In genomic region chr11:65027213-65028067, GRCh38 we compare ENCODE assay signal across 8 cellular contexts. TPM values are rescaled to one million over a fixed set of nuclear protein-coding genes. Genes with fewer than 3 reads are reported as not detected.
DNase-seq lines count a peak whose midpoint lies in the region; ATAC-seq, FAIRE-seq and TF ChIP-seq lines count a peak whose summit lies in the region.

A gene with protein sequence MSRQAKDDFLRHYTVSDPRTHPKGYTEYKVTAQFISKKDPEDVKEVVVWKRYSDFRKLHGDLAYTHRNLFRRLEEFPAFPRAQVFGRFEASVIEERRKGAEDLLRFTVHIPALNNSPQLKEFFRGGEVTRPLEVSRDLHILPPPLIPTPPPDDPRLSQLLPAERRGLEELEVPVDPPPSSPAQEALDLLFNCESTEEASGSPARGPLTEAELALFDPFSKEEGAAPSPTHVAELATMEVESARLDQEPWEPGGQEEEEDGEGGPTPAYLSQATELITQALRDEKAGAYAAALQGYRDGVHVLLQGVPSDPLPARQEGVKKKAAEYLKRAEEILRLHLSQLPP (plus strand): TSS chr11:65027439. CDS start chr11:65027538, 99 bp downstream.

- intact Hi-C loops in Caco-2 (cut with micrococcal nuclease; ENCODE audit: unreplicated experiment): loop anchor here (1.0 to 5.0 kb wide), 3 partner anchors 13 to 55 kb away; partner anchors contain the start of genes ARL2, CDCA5 and ZFPL1

- H2BK15ac ChIP-seq in H1 (ENCODE audit: low read length) (0 out of 2 replicates have a peak within 1 kb of the TSS, but pooled peaks have one; percentile 24), mesendoderm (replicated peaks; ENCODE audit: low read depth) (no peak within 1 kb of the TSS)

- no peaks in the 10 kb centered on the region for H3K36me3 Mint-ChIP-seq in Caco-2 (ENCODE audit: insufficient read depth, unreplicated experiment)

- H3K9me3 Mint-ChIP-seq in Caco-2 (ENCODE audit: unreplicated experiment): no peaks in the 10 kb centered on the region

- peak within 1 kb of the TSS; percentile 99 for H3K18ac ChIP-seq in H1 (ENCODE audit: extremely low read depth, low read length)
- peak within 1 kb of the TSS; percentile 82 for H3K18ac ChIP-seq in mesendoderm (ENCODE audit: low read length)

- H2BK120ac ChIP-seq in H1 (replicated peaks; ENCODE audit: low read depth, low read length) (no peak within 1 kb of the TSS), mesendoderm (ENCODE audit: low read depth, low read length) (no peak within 1 kb of the TSS)

- H4K5ac ChIP-seq in H1 (ENCODE audit: insufficient read length, low read depth, low read length): peak within 1 kb of the TSS; percentile 99
- H4K5ac ChIP-seq in mesendoderm (ENCODE audit: low read length): no peak within 1 kb of the TSS

- H2AFZ ChIP-seq in H1 (ENCODE audit: low read length): peak within 1 kb of the TSS; percentile 97

- peak; percentile 95 to 96 for DNase-seq in Caco-2
- DNase-seq in HT1080 (ENCODE audit: low read depth): peak; percentile 92
- DNase-seq in NOMO-1 (lab: John Stamatoyannopoulos, UW; ENCODE audit: unreplicated experiment in 2 of 2): peak; percentile 98
- peak; percentile 81 to 86 for DNase-seq in activated CD8-positive, alpha-beta memory T cell treated with anti-CD3 and anti-CD28 coated beads for 4 hours (ENCODE audit: low read depth in 2 of 2)
- DNase-seq in H1 (ENCODE audit: low read depth in 1 of 2, low spot score in 2 of 2): peak; percentile 68 to 95
- peak; percentile 98 for DNase-seq in mesendoderm
- DNase-seq in stimulated activated CD8-positive, alpha-beta memory T cell treated with anti-CD3 and anti-CD28 coated beads, Interleukin-15, amount 100 ng/mL, for 1 hour (ENCODE audit: low read depth): peak; percentile 79

- peak within 1 kb of the TSS; percentile 91 for H4K91ac ChIP-seq in H1 (replicated peaks; ENCODE audit: insufficient read length, low read length)

- CTCF ChIA-PET in Caco-2 (lab: Charles Lee) (interaction anchor here (0.6 to 1.9 kb wide), 5 partner anchors 13 to 39 kb away, joined by 3 to 12 read pairs (median 4); partner anchors contain the start of genes ARL2 and SAC3D1), H1 (lab: Charles Lee; ENCODE audit: partially characterized antibody) (interaction anchor here (0.6 to 2.5 kb wide), 10 partner anchors 9 to 83 kb away, joined by 3 to 14 read pairs (median 5); partner anchors contain the start of genes ARL2, BATF2, NAALADL1 and TM7SF2)

- TF ChIP-seq CTCF in Caco-2 (IDR thresholded peaks at IDR 0.05; ENCODE audit: insufficient read depth in 1 of 2, low read depth in 1 of 2, low read length in 1 of 2, severe bottlenecking in 1 of 2, unreplicated experiment in 1 of 2) (peak; percentile 83 to 88), H1 (IDR thresholded peaks at IDR 0.05; ENCODE audit: control extremely low read depth in 1 of 3, insufficient read depth in 1 of 3, low read depth in 1 of 3, low read length in 3 of 3) (peak; percentile 13 to 49 (median 44))

- H3K27ac ChIP-seq in H1 (ENCODE audit: low read depth, low read length): no peak within 1 kb of the TSS
- H3K27ac ChIP-seq in mesendoderm (ENCODE audit: low read depth, low read length): no peak within 1 kb of the TSS

- H2BK5ac ChIP-seq in H1 (ENCODE audit: low read depth, low read length) (peak within 1 kb of the TSS; percentile 92; the same call in 1 of the 2 replicates), mesendoderm (ENCODE audit: low read length) (no peak within 1 kb of the TSS)

- H3K4me3 ChIP-seq in Caco-2 (ENCODE audit: low read depth, low read length): peak within 1 kb of the TSS; percentile 66
- H3K4me3 ChIP-seq in H1 (ENCODE audit: extremely low read depth in 1 of 4, insufficient read depth in 2 of 4, low read depth in 3 of 4, low read length in 4 of 4): peak within 1 kb of the TSS; percentile 31 to 65 (median 58)
- peak within 1 kb of the TSS; percentile 20 for H3K4me3 ChIP-seq in mesendoderm (ENCODE audit: low read length)

- H3K27me3 Mint-ChIP-seq in Caco-2 (ENCODE audit: insufficient read depth, unreplicated experiment): no peaks in the 10 kb centered on the region

- H3K4me3 Mint-ChIP-seq in Caco-2 (ENCODE audit: unreplicated experiment): peak within 1 kb of the TSS; percentile 63

- no peaks in the 10 kb centered on the region for H3K27me3 ChIP-seq in Caco-2 (replicated peaks; ENCODE audit: control insufficient read depth, insufficient read depth, low read length)
- no peaks in the 10 kb centered on the region for H3K27me3 ChIP-seq in H1 (replicated peaks in 1 of 4; ENCODE audit: control insufficient read depth in 3 of 4, extremely low read depth in 1 of 4, insufficient read depth in 3 of 4, low read length in 3 of 4)
- no peaks in the 10 kb centered on the region for H3K27me3 ChIP-seq in mesendoderm (ENCODE audit: insufficient read depth, low read length, poor library complexity)

- H2BK12ac ChIP-seq in H1 (ENCODE audit: low read depth, low read length): no peak within 1 kb of the TSS

- peak; percentile 84 for ATAC-seq in GM21360 (IDR thresholded peaks at IDR 0.05; ENCODE audit: unreplicated experiment)

- WGBS in H1 (ENCODE audit: extremely low coverage in 1 of 2, insufficient coverage in 1 of 2, insufficient read length in 1 of 2, insufficient replicate concordance in 2 of 2, low coverage in 1 of 2, low lambda C conversion rate in 2 of 2, missing lambda C conversion rate in 1 of 2), 2 experiments: 4% methylated on average over 50 of the region's 51 CpGs; no CpG with 5 or more reads in 1 of the 2 experiments
- WGBS in mesendoderm (ENCODE audit: extremely low coverage, insufficient coverage, low lambda C conversion rate): no CpG with 5 or more reads among the region's 51 CpGs

- peak; percentile 16 to 28; a peak in 2 of 4 replicates for TF ChIP-seq RAD21 in H1 (IDR thresholded peaks at IDR 0.05 in 1 of 2, conservative IDR thresholded peaks at IDR 0.05 in 1 of 2; ENCODE audit: low read depth in 2 of 2, low read length in 2 of 2)

- no peak within 1 kb of the TSS for H3K23ac ChIP-seq in H1 (ENCODE audit: insufficient read length)
- no peak within 1 kb of the TSS for H3K23ac ChIP-seq in mesendoderm (ENCODE audit: low read length)

- H2AK5ac ChIP-seq in H1 (ENCODE audit: low read depth, low read length) (no peak within 1 kb of the TSS), mesendoderm (ENCODE audit: low read length) (no peak within 1 kb of the TSS)

- no peaks in the 10 kb centered on the region for H3K79me2 ChIP-seq in H1 (ENCODE audit: control insufficient read depth in 1 of 2, insufficient read depth in 2 of 2, low read length in 2 of 2)
- H3K79me2 ChIP-seq in mesendoderm (ENCODE audit: control insufficient read depth, insufficient read depth, low read length): no peaks in the 10 kb centered on the region

- H3K36me3 ChIP-seq in Caco-2 (ENCODE audit: control insufficient read depth, insufficient read depth, low read length) (no peaks in the 10 kb centered on the region), H1 (ENCODE audit: control insufficient read depth in 2 of 4, insufficient read depth in 4 of 4, low read length in 3 of 4) (no peaks in the 10 kb centered on the region), mesendoderm (ENCODE audit: control insufficient read depth, insufficient read depth, low read length) (no peaks in the 10 kb centered on the region)

- TSS peak; percentile 84 for BruUV-seq in Caco-2 (replicated peaks; lab: Mats Ljungman, UMichigan)

- H3K4me2 ChIP-seq in H1 (ENCODE audit: insufficient read depth in 1 of 2, low read depth in 2 of 2, low read length in 2 of 2) (peak within 1 kb of the TSS; percentile 62 to 88), mesendoderm (ENCODE audit: low read length) (peak within 1 kb of the TSS; percentile 42)

- peak within 1 kb of the TSS in 1 of 4 experiments; percentile 15; a peak in 3 of 7 replicates for H3K9ac ChIP-seq in H1 (replicated peaks in 1 of 4; ENCODE audit: extremely low read depth in 1 of 4, low read depth in 3 of 4, low read length in 3 of 4)
- H3K9ac ChIP-seq in mesendoderm (ENCODE audit: low read length): peak within 1 kb of the TSS; percentile 63

- no peaks in the 10 kb centered on the region for H3K79me1 ChIP-seq in H1 (ENCODE audit: low read depth, low read length)
- no peaks in the 10 kb centered on the region for H3K79me1 ChIP-seq in mesendoderm (ENCODE audit: low read length)

- no peaks in the 10 kb centered on the region; the same call in 1 of the 2 replicates for H3K4me1 ChIP-seq in Caco-2
- peaks cover 0 to 4% (median 2%) of the 10 kb centered on the region in 4 experiments; a peak in 5 of 7 replicates for H3K4me1 ChIP-seq in H1 (replicated peaks in 1 of 4; ENCODE audit: control insufficient read depth in 3 of 4, insufficient read depth in 4 of 4, low read length in 3 of 4)
- no peaks in the 10 kb centered on the region for H3K4me1 ChIP-seq in mesendoderm (ENCODE audit: control insufficient read depth, low read depth, low read length)

- H3K27ac Mint-ChIP-seq in Caco-2 (ENCODE audit: unreplicated experiment): peak within 1 kb of the TSS; percentile 49

- POLR2A ChIA-PET in Caco-2 (lab: Charles Lee) (interaction anchor here (0.5 kb wide), 1 partner anchor 92 kb away, joined by 3 read pairs; no protein-coding TSS in a partner anchor), H1 (lab: Charles Lee; ENCODE audit: partially characterized antibody) (interaction anchor here (0.9 to 2.1 kb wide), 5 partner anchors 13 to 85 kb away, joined by 3 to 9 read pairs (median 4); partner anchors contain the start of genes SAC3D1 and VPS51)

- H3K23me2 ChIP-seq in H1 (ENCODE audit: low read depth, low read length): peaks cover 3% of the 10 kb centered on the region; the same call in 1 of the 2 replicates

- no peak for TF ChIP-seq POLR2A in H1 (IDR thresholded peaks at IDR 0.05; ENCODE audit: control extremely low read depth in 1 of 2, low read depth in 2 of 2, low read length in 2 of 2)

- FAIRE-seq in H1 (lab: Jason Lieb, UNC): no peak

- H3K14ac ChIP-seq in H1 (ENCODE audit: insufficient read length): no peak within 1 kb of the TSS

- H3K4ac ChIP-seq in H1 (replicated peaks; ENCODE audit: insufficient read length, low read depth, low read length): peak within 1 kb of the TSS; percentile 44
- no peak within 1 kb of the TSS for H3K4ac ChIP-seq in mesendoderm (ENCODE audit: low read depth, low read length)

- 0 out of 3 replicates have a peak, but pooled peaks of 1 of the 2 experiments have one; percentile 31 for TF ChIP-seq EP300 in H1 (IDR thresholded peaks at IDR 0.05; ENCODE audit: borderline replicate concordance in 1 of 2, low read depth in 2 of 2, low read length in 2 of 2)

- peaks cover 7% of the 10 kb centered on the region for H3K4me1 Mint-ChIP-seq in Caco-2 (ENCODE audit: low read depth, unreplicated experiment)

- no peaks in the 10 kb centered on the region for H4K20me1 ChIP-seq in H1 (replicated peaks in 1 of 2; ENCODE audit: control insufficient read depth in 1 of 2, insufficient read depth in 2 of 2, low read length in 2 of 2)

- H3K56ac ChIP-seq in H1 (replicated peaks; ENCODE audit: insufficient read length, low read depth, low read length): peak within 1 kb of the TSS; percentile 77
- peak within 1 kb of the TSS; percentile 66 for H3K56ac ChIP-seq in mesendoderm (ENCODE audit: low read length)

- no peaks in the 10 kb centered on the region for H3K9me3 ChIP-seq in Caco-2
- no peaks in the 10 kb centered on the region for H3K9me3 ChIP-seq in H1 (ENCODE audit: insufficient read depth in 2 of 2, low read depth in 1 of 2, low read length in 1 of 2)

- 0 out of 2 replicates have a peak within 1 kb of the TSS, but pooled peaks have one; percentile 48 for H2BK20ac ChIP-seq in H1 (ENCODE audit: low read length)

- no peak within 1 kb of the TSS; the same call in 1 of the 2 replicates for H4K8ac ChIP-seq in H1 (ENCODE audit: extremely low read depth, insufficient read depth, low read length)
- no peak within 1 kb of the TSS for H4K8ac ChIP-seq in mesendoderm (ENCODE audit: low read depth, low read length)

RNA-seq across cellular contexts. Expression of the gene that starts here (rescaled TPM):
- total RNA-seq in Caco-2 (2022): 35.5 and 35.8 TPM in 2 replicates
- 20.1 and 23.1 TPM in 2 replicates for total RNA-seq in HT1080 (2014; rRNA removed; shearing (Covaris generic))
- 9.9 and 10.3 TPM in 2 replicates for polyA plus RNA-seq in HT1080 (2015; cell fraction: cytosol; rRNA removed)
- polyA plus RNA-seq in HT1080 (2015; cell fraction: nucleus; rRNA removed): 8.5 and 10.3 TPM in 2 replicates
- total RNA-seq in H1 (2021; fragmentation: NEBNext Ultra II Directional; extraction: Animal tissue kit (Norgen Biotek cat#: 25700)): 18.3 and 19.6 TPM in 2 replicates
- polyA plus RNA-seq in H1 (2011; rRNA removed): 13.0 and 20.2 TPM in 2 replicates
- 13.9 TPM for polyA plus RNA-seq in H1 (2011; cell fraction: cytosol; rRNA removed)
- 13.3 TPM for polyA plus RNA-seq in H1 (2011; cell fraction: nucleus; rRNA removed)
- polyA plus RNA-seq in H1 (2012, experiment 1 of 2): 0.94 to 19.7 TPM (median 15.7 TPM) in 4 replicates
- polyA plus RNA-seq in H1 (2012, experiment 2 of 2): 17.1 TPM
- polyA plus RNA-seq in H1 (2013, experiment 1 of 2): 11.2 TPM
- 10.0 TPM for polyA plus RNA-seq in H1 (2013, experiment 2 of 2)
- 5.2 and 10.9 TPM in 2 replicates for polyA minus RNA-seq in H1 (2011; rRNA and poly(A)+ RNA removed)
- polyA minus RNA-seq in H1 (2011; cell fraction: cytosol; rRNA and poly(A)+ RNA removed): 7.0 TPM
- polyA minus RNA-seq in H1 (2011; cell fraction: nucleus; rRNA and poly(A)+ RNA removed): 9.8 TPM
- 10.2 TPM for polyA plus RNA-seq in mesendoderm (2013, experiment 1 of 2)
- 10.9 TPM for polyA plus RNA-seq in mesendoderm (2013, experiment 2 of 2)
